24 cellular contexts compared by ENCODE assay signal in genomic region chr16:85263214-85263613, GRCh38.
"Had no signal": no experiment of that assay in that cellular context is flagged by ENCODE, and none has a peak within 500 bp of the region (broad histone marks: within the 10 kb centered on the region; RNA-seq: fewer than 3 reads in every experiment).

No MANE protein-coding gene starts in this region.

- H3K9ac ChIP-seq: SK-N-SH had no signal

- H3K4me3 ChIP-seq: Peyer's patch, SJCRH30 had no signal

- DNase-seq: activated B cell treated with CpG ODN at 0.5 μM for 24 hours; activated CD4-positive, alpha-beta memory T cell treated with anti-CD3 and anti-CD28 coated beads, Interleukin-2, amount 10 ng/mL, durations not matched to agents 7 days and 5 days; activated CD4-positive, alpha-beta T cell treated with anti-CD3 and anti-CD28 coated beads for 1 hour; activated CD4-positive, alpha-beta T cell treated with anti-CD3 and anti-CD28 coated beads, Interleukin-2, amount 10 ng/mL, durations not matched to agents 7 days and 5 days; activated CD8-positive, alpha-beta memory T cell treated with anti-CD3 and anti-CD28 coated beads, Interleukin-2, amount 50 U/mL, for 4 hours; activated naive CD4-positive, alpha-beta T cell treated with anti-CD3 and anti-CD28 coated beads, Interleukin-2, amount 50 U/mL, for 16 hours; activated naive CD8-positive, alpha-beta T cell treated with anti-CD3 and anti-CD28 coated beads, Interleukin-2, amount 10 ng/mL, durations not matched to agents 7 days and 5 days; aorta; central memory CD4-positive, alpha-beta T cell; Karpas-422; MM.1S; NCI-H1105; NCI-H1436; NCI-H1694 treated with DMSO at 0.1 percent for 48 hours; NCI-H2029 treated with DMSO at 0.1 percent for 48 hours; NCI-H345; NCI-H510A; NCI-H526 treated with DMSO at 0.1 percent for 48 hours; Peyer's patch; Right ventricle myocardium superior; SJCRH30; SK-N-SH; SW 1271 had no signal

- H3K27me3 ChIP-seq: Peyer's patch, SJCRH30 had no signal

- H3K4me1 Mint-ChIP-seq: activated CD4-positive, alpha-beta memory T cell treated with anti-CD3 and anti-CD28 coated beads, Interleukin-2, amount 10 ng/mL, durations not matched to agents 7 days and 5 days; activated CD4-positive, alpha-beta T cell treated with anti-CD3 and anti-CD28 coated beads, Interleukin-2, amount 10 ng/mL, durations not matched to agents 7 days and 5 days had no signal

- H3K4me1 ChIP-seq: Peyer's patch had no signal

- H3K4me3 Mint-ChIP-seq: activated B cell treated with CpG ODN at 0.5 μM for 24 hours; activated CD4-positive, alpha-beta memory T cell treated with anti-CD3 and anti-CD28 coated beads, Interleukin-2, amount 10 ng/mL, durations not matched to agents 7 days and 5 days; activated CD4-positive, alpha-beta T cell treated with anti-CD3 and anti-CD28 coated beads, Interleukin-2, amount 10 ng/mL, durations not matched to agents 7 days and 5 days; activated naive CD8-positive, alpha-beta T cell treated with anti-CD3 and anti-CD28 coated beads, Interleukin-2, amount 10 ng/mL, durations not matched to agents 7 days and 5 days had no signal

- H3K27ac ChIP-seq: Peyer's patch, RWPE1, SJCRH30 had no signal

- H3K9me2 ChIP-seq: SK-N-SH had no signal

- H3K36me3 Mint-ChIP-seq: activated naive CD8-positive, alpha-beta T cell treated with anti-CD3 and anti-CD28 coated beads, Interleukin-2, amount 10 ng/mL, durations not matched to agents 7 days and 5 days had no signal

- H3K9me3 ChIP-seq: Peyer's patch, SJCRH30, SK-N-SH had no signal

- H3K27ac Mint-ChIP-seq: activated B cell treated with CpG ODN at 0.5 μM for 24 hours; activated CD4-positive, alpha-beta memory T cell treated with anti-CD3 and anti-CD28 coated beads, Interleukin-2, amount 10 ng/mL, durations not matched to agents 7 days and 5 days; activated CD4-positive, alpha-beta T cell treated with anti-CD3 and anti-CD28 coated beads, Interleukin-2, amount 10 ng/mL, durations not matched to agents 7 days and 5 days; activated naive CD8-positive, alpha-beta T cell treated with anti-CD3 and anti-CD28 coated beads, Interleukin-2, amount 10 ng/mL, durations not matched to agents 7 days and 5 days had no signal

- H3K36me3 ChIP-seq: Peyer's patch, SJCRH30 had no signal

- H3K9me3 Mint-ChIP-seq: activated B cell treated with CpG ODN at 0.5 μM for 24 hours; activated CD4-positive, alpha-beta memory T cell treated with anti-CD3 and anti-CD28 coated beads, Interleukin-2, amount 10 ng/mL, durations not matched to agents 7 days and 5 days; activated CD4-positive, alpha-beta T cell treated with anti-CD3 and anti-CD28 coated beads, Interleukin-2, amount 10 ng/mL, durations not matched to agents 7 days and 5 days; activated naive CD8-positive, alpha-beta T cell treated with anti-CD3 and anti-CD28 coated beads, Interleukin-2, amount 10 ng/mL, durations not matched to agents 7 days and 5 days had no signal

- H3K4me2 ChIP-seq: SK-N-SH had no signal
